ENCODE assay signal across 12 cellular contexts in genomic region chr6:4603291-4603690, GRCh38.
DNase-seq lines count a peak whose midpoint lies in the region; ATAC-seq and TF ChIP-seq lines count a peak whose summit lies in the region.
"Had no signal": no experiment of that assay in that cellular context is flagged by ENCODE, and none has a peak within 500 bp of the region (broad histone marks: within the 10 kb centered on the region; RNA-seq: fewer than 3 reads in every experiment).

No MANE protein-coding gene starts in this region.

- H3K4me1 Mint-ChIP-seq in GM23338, result no peaks in the 10 kb centered on the region; the same call in 2 of the 3 replicates
- H3K4me1 Mint-ChIP-seq in activated T-cell treated with anti-CD3 and anti-CD28 coated beads, Interleukin-2, amount 50 U/mL, for 24 hours (ENCODE audit: low read depth), result no peaks in the 10 kb centered on the region
- peaks cover 41 to 42% of the 10 kb centered on the region in 2 donors for H3K4me1 Mint-ChIP-seq in immature natural killer cell
- H3K4me1 Mint-ChIP-seq: activated CD4-positive, alpha-beta T cell treated with anti-CD3 and anti-CD28 coated beads, Interleukin-2, amount 10 ng/mL, durations not matched to agents 7 days and 5 days had no signal

- H3K27me3 ChIP-seq in gastrocnemius medialis (no peaks in the 10 kb centered on the region), GM23338 (ENCODE audit: insufficient read depth) (no peaks in the 10 kb centered on the region)

- H2AFZ ChIP-seq in GM23338, result no peak overlapping the region

- H3F3A ChIP-seq in GM23338 (replicated peaks; ENCODE audit: low read depth), result no peaks in the 10 kb centered on the region

- no peaks in the 10 kb centered on the region for H3K79me2 ChIP-seq in GM23338 (replicated peaks; ENCODE audit: insufficient read depth)

- no peak for TF ChIP-seq CTCF in fibroblast of villous mesenchyme (IDR thresholded peaks at IDR 0.05; ENCODE audit: insufficient read depth, low read depth, low read length)
- TF ChIP-seq CTCF in gastrocnemius medialis (IDR thresholded peaks at IDR 0.05 in 4 of 5, conservative IDR thresholded peaks at IDR 0.05 in 1 of 5), result no peak
- no peak for TF ChIP-seq CTCF in GM23338 (conservative IDR thresholded peaks at IDR 0.05; ENCODE audit: low read depth in 2 of 2)

- no peak overlapping the region for H3K4me3 ChIP-seq in fibroblast of villous mesenchyme (ENCODE audit: low read depth, low read length)
- no peak overlapping the region for H3K4me3 ChIP-seq in gastrocnemius medialis
- H3K4me3 ChIP-seq in GM23338, result no peak overlapping the region

- peaks cover 12 to 15% of the 10 kb centered on the region in 2 donors for H3K4me1 ChIP-seq in gastrocnemius medialis
- H3K4me1 ChIP-seq in GM23338 (ENCODE audit: insufficient read depth), result no peaks in the 10 kb centered on the region

- no peaks in the 10 kb centered on the region for H3K9me2 ChIP-seq in GM23338 (ENCODE audit: insufficient read depth)

- H3K27ac Mint-ChIP-seq in GM23338 (no peak overlapping the region), immature natural killer cell (no peak overlapping the region)
- no peak overlapping the region for H3K27ac Mint-ChIP-seq in activated T-cell treated with anti-CD3 and anti-CD28 coated beads, Interleukin-2, amount 50 U/mL, for 24 hours
- H3K27ac Mint-ChIP-seq: activated CD4-positive, alpha-beta T cell treated with anti-CD3 and anti-CD28 coated beads, Interleukin-2, amount 10 ng/mL, durations not matched to agents 7 days and 5 days had no signal

- no peaks in the 10 kb centered on the region for H4K20me1 ChIP-seq in GM23338 (replicated peaks; ENCODE audit: insufficient read depth)

- DNase-seq in HCEC 1CT (peak; percentile 97), T1000 (lab: John Stamatoyannopoulos, UW) (peak; percentile 46), fibroblast of villous mesenchyme (ENCODE audit: low read depth) (peak; percentile 97), gastrocnemius medialis (peak; percentile 48 to 76), GM23338 (ENCODE audit: low spot score) (no peak), epidermal melanocyte (ENCODE audit: insufficient read length, low spot score) (no peak), immature natural killer cell (no peak)
- DNase-seq in activated T-cell treated with anti-CD3 and anti-CD28 coated beads, Interleukin-2, amount 50 U/mL, for 24 hours, result no peak
- DNase-seq: activated CD4-positive, alpha-beta T cell treated with anti-CD3 and anti-CD28 coated beads, Interleukin-2, amount 10 ng/mL, durations not matched to agents 7 days and 5 days; NK-92 treated with Interleukin-12 subunit alpha and Interleukin-12 subunit beta, amount 100 ng/mL, for 24 hours; nucleus accumbens had no signal

- intact Hi-C loops in gastrocnemius medialis (cut with DNase I; ENCODE audit: low total_unique reads), result no loop called here

- H3K9me3 ChIP-seq in gastrocnemius medialis, result no peaks in the 10 kb centered on the region

- no peaks in the 10 kb centered on the region; the same call in 2 of the 3 replicates for H3K36me3 Mint-ChIP-seq in GM23338 (ENCODE audit: low read depth)
- no peaks in the 10 kb centered on the region for H3K36me3 Mint-ChIP-seq in activated T-cell treated with anti-CD3 and anti-CD28 coated beads, Interleukin-2, amount 50 U/mL, for 24 hours (ENCODE audit: low read depth)
- peaks cover 4 to 6% (median 4%) of the 10 kb centered on the region in 3 donors for H3K36me3 Mint-ChIP-seq in immature natural killer cell

- peaks cover 4% of the 10 kb centered on the region for H3K27me3 Mint-ChIP-seq in GM23338 (ENCODE audit: insufficient read depth, low read depth, poor library complexity)
- peaks cover 14% of the 10 kb centered on the region for H3K27me3 Mint-ChIP-seq in activated T-cell treated with anti-CD3 and anti-CD28 coated beads, Interleukin-2, amount 50 U/mL, for 24 hours
- H3K27me3 Mint-ChIP-seq in immature natural killer cell (ENCODE audit: low read depth in 3 of 3), result peaks cover 0 to 3% (median 0%) of the 10 kb centered on the region in 3 donors

- H3K36me3 ChIP-seq in gastrocnemius medialis (no peaks in the 10 kb centered on the region), GM23338 (ENCODE audit: insufficient read depth) (no peaks in the 10 kb centered on the region)

- no peak overlapping the region for H3K4me2 ChIP-seq in GM23338
- H3K4me2 ChIP-seq: KMS-11 had no signal

- no peak overlapping the region for H3K4me3 Mint-ChIP-seq in GM23338
- H3K4me3 Mint-ChIP-seq in activated T-cell treated with anti-CD3 and anti-CD28 coated beads, Interleukin-2, amount 50 U/mL, for 24 hours, result no peak overlapping the region
- no peak overlapping the region for H3K4me3 Mint-ChIP-seq in immature natural killer cell
- H3K4me3 Mint-ChIP-seq: activated CD4-positive, alpha-beta T cell treated with anti-CD3 and anti-CD28 coated beads, Interleukin-2, amount 10 ng/mL, durations not matched to agents 7 days and 5 days had no signal

- H3K27ac ChIP-seq in gastrocnemius medialis (no peak overlapping the region), GM23338 (ENCODE audit: low read depth) (no peak overlapping the region)
- H3K27ac ChIP-seq: KMS-11 had no signal

- ATAC-seq in gastrocnemius medialis (peak; percentile 48 to 71), GM23338 (no peak)

- no peaks in the 10 kb centered on the region; the same call in 2 of the 3 replicates for H3K9me3 Mint-ChIP-seq in GM23338
- no peaks in the 10 kb centered on the region for H3K9me3 Mint-ChIP-seq in activated T-cell treated with anti-CD3 and anti-CD28 coated beads, Interleukin-2, amount 50 U/mL, for 24 hours
- no peaks in the 10 kb centered on the region for H3K9me3 Mint-ChIP-seq in immature natural killer cell
- H3K9me3 Mint-ChIP-seq: activated CD4-positive, alpha-beta T cell treated with anti-CD3 and anti-CD28 coated beads, Interleukin-2, amount 10 ng/mL, durations not matched to agents 7 days and 5 days had no signal

- TF ChIP-seq POLR2A in gastrocnemius medialis (IDR thresholded peaks at IDR 0.05), result no peak

- in situ Hi-C loops in gastrocnemius medialis (cut with MboI; ENCODE audit: low sequenced_read_pairs in 4 of 4), result no loop called here

TF ChIP-seq in GM23338, 12 proteins besides CTCF, POLR2A, EP300 and RAD21 (continues in another document):
- TF ChIP-seq EZH2phosphoT487 (IDR thresholded peaks at IDR 0.05; ENCODE audit: unreplicated experiment), result no peak
- no peak for TF ChIP-seq NANOG (IDR thresholded peaks at IDR 0.05; ENCODE audit: borderline replicate concordance)
- no peak for TF ChIP-seq ETS1 (IDR thresholded peaks at IDR 0.05)

Comparison
In these comparisons a context has a peak if more than half of its experiments do, and no peak if none do; other contexts are left out.
1. DNase-seq: peak in HCEC 1CT (single experiment), T1000 (single experiment), fibroblast of villous mesenchyme (single experiment) and gastrocnemius medialis (2 of 2); none in GM23338 (single experiment), epidermal melanocyte (single experiment), activated T-cell treated with anti-CD3 and anti-CD28 coated beads, Interleukin-2, amount 50 U/mL, for 24 hours (single experiment) and immature natural killer cell (0 of 3).